ENCODE assay signal across 3 cellular contexts in the genomic region with DNA sequence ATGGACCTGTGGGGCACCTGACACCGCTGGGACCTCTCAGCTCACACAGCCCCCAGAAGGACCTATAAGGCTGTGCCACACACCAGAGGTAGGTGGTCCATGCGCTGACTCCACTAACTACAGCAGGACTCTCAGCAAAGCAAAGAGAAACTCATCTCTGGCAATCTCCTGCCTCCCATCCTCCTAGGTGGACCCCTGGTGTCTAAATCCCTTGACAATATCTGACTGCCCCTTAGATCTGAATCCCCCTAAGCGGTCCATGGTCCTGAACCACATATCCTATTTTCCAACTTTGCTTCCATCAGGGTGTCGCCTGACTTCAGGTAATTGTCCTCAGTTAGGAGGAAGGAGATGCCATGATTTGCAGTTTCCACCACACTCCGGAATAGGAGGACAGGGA.
"Had no signal": no experiment of that assay in that cellular context is flagged by ENCODE, and none has a peak within 500 bp of the region (broad histone marks: within the 10 kb centered on the region; RNA-seq: fewer than 3 reads in every experiment).

No MANE protein-coding gene starts in this region.

- DNase-seq: GDM1, GF-D8 had no signal

- ATAC-seq: GM12878 had no signal

- H3K4me3 ChIP-seq: GM12878 had no signal
